Comparison of ENCODE assay signal across 1 cellular context in the genomic region with DNA sequence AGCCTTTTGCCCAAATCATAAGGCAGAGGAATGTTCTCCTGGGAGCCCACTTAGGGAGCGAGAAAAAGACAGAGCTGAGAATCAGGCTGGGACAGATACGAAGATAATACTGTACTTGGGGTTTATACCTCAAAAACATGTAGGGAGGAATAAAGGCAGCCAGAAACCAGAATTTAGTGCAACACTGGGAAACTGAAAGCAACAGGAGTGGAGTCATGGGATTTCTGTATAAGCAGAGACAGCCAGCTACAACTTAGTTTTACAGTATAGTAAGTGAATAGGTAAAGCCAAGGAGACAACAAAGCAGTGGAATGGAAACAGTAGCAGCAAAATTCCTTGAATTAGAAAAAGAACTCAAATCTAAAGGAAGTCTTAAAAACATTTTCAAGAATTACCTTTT.
TF ChIP-seq lines count a peak whose summit lies in the region.

No MANE protein-coding gene starts in this region.

TF ChIP-seq in HCT116, 20 proteins besides CTCF, POLR2A, EP300 and RAD21:
- TF ChIP-seq SIN3A (IDR thresholded peaks at IDR 0.05; ENCODE audit: low read depth) (no peak), ZNF274 (IDR thresholded peaks at IDR 0.05; ENCODE audit: low read depth, low read length) (no peak), POLR2AphosphoS5 (IDR thresholded peaks at IDR 0.05; ENCODE audit: low read depth, low read length) (no peak), JUND (IDR thresholded peaks at IDR 0.05) (no peak), EGR1 (IDR thresholded peaks at IDR 0.05; ENCODE audit: low read depth) (no peak), SP1 (IDR thresholded peaks at IDR 0.05; ENCODE audit: low read depth) (no peak), CBX3 (IDR thresholded peaks at IDR 0.05; ENCODE audit: low read depth) (no peak), EZH2phosphoT487 (IDR thresholded peaks at IDR 0.05; ENCODE audit: borderline replicate concordance) (no peak), ELF1 (IDR thresholded peaks at IDR 0.05; ENCODE audit: borderline replicate concordance, low read depth) (no peak), YY1 (IDR thresholded peaks at IDR 0.05; ENCODE audit: extremely low read depth, insufficient replicate concordance, low read depth, low read length) (no peak), CEBPB (IDR thresholded peaks at IDR 0.05; ENCODE audit: low read depth) (no peak)
- TF ChIP-seq, protein P1, sequence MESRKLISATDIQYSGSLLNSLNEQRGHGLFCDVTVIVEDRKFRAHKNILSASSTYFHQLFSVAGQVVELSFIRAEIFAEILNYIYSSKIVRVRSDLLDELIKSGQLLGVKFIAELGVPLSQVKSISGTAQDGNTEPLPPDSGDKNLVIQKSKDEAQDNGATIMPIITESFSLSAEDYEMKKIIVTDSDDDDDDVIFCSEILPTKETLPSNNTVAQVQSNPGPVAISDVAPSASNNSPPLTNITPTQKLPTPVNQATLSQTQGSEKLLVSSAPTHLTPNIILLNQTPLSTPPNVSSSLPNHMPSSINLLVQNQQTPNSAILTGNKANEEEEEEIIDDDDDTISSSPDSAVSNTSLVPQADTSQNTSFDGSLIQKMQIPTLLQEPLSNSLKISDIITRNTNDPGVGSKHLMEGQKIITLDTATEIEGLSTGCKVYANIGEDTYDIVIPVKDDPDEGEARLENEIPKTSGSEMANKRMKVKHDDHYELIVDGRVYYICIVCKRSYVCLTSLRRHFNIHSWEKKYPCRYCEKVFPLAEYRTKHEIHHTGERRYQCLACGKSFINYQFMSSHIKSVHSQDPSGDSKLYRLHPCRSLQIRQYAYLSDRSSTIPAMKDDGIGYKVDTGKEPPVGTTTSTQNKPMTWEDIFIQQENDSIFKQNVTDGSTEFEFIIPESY (IDR thresholded peaks at IDR 0.05; ENCODE audit: extremely low read depth, insufficient replicate concordance, low read length), result no peak
- TF ChIP-seq, protein P2, sequence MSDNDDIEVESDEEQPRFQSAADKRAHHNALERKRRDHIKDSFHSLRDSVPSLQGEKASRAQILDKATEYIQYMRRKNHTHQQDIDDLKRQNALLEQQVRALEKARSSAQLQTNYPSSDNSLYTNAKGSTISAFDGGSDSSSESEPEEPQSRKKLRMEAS (IDR thresholded peaks at IDR 0.05), result no peak
- TF ChIP-seq, protein P3, sequence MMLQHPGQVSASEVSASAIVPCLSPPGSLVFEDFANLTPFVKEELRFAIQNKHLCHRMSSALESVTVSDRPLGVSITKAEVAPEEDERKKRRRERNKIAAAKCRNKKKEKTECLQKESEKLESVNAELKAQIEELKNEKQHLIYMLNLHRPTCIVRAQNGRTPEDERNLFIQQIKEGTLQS (IDR thresholded peaks at IDR 0.05), result no peak
